ENCODE assay signal across 14 cellular contexts in the genomic region with DNA sequence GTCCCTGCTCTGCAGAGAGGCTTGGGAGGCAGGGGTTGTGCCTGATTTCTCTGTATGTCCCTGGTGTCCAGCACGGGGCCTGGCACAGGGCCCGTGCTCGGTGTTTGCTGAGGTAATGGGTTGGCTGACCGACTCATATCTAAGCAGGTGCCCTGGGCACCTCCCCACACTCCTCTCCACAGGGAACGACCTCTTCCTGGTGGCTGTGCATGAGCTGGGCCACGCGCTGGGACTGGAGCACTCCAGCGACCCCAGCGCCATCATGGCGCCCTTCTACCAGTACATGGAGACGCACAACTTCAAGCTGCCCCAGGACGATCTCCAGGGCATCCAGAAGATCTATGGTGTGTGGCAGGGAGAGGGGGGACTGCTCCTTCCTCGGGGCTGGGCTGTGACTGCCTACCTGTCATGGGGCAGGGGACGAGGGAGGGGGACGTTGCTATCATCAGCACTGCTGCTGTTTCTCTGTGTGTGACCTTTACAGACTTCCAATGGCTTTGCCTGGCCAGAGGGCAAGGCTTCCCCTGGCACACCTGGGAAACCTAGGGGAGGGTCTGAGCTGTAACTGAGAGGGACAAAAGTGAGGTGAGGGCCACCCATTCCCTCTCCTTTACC. TPM values are rescaled to one million over a fixed set of nuclear protein-coding genes. Genes with fewer than 3 reads are reported as not detected.
DNase-seq lines count a peak whose midpoint lies in the region; ATAC-seq and TF ChIP-seq lines count a peak whose summit lies in the region.
"Had no signal": no experiment of that assay in that cellular context is flagged by ENCODE, and none has a peak within 500 bp of the region (broad histone marks: within the 10 kb centered on the region; RNA-seq: fewer than 3 reads in every experiment).

No MANE protein-coding gene starts in this region.

- peaks cover 7% of the 10 kb centered on the region for H3K4me1 ChIP-seq in mesendoderm (ENCODE audit: control insufficient read depth, low read depth, low read length)
- peaks cover 10 to 18% (median 14%) of the 10 kb centered on the region in 4 donors for H3K4me1 ChIP-seq in transverse colon

- H3K9me3 ChIP-seq in MG63 (no peaks in the 10 kb centered on the region), transverse colon (no peaks in the 10 kb centered on the region)

- ATAC-seq in GM18520 (IDR thresholded peaks at IDR 0.05; ENCODE audit: unreplicated experiment) (no peak), GM18858 (IDR thresholded peaks at IDR 0.05; ENCODE audit: unreplicated experiment) (no peak)
- ATAC-seq: activated T-cell treated with anti-CD3 and anti-CD28 coated beads, Interleukin-2, amount 50 U/mL, for 4 hours; stimulated activated naive CD8-positive, alpha-beta T cell treated with anti-CD3 and anti-CD28 coated beads, Interleukin-15, amount 100 ng/mL, for 72 hours had no signal

- peak overlapping the region; percentile 83 for H2BK120ac ChIP-seq in mesendoderm (ENCODE audit: low read depth, low read length)

- peak overlapping the region; percentile 6 for H2AK5ac ChIP-seq in mesendoderm (ENCODE audit: low read length)

- H3K79me1 ChIP-seq in mesendoderm (ENCODE audit: low read length): no peaks in the 10 kb centered on the region

- peak overlapping the region; percentile 18 for H3K4ac ChIP-seq in mesendoderm (ENCODE audit: low read depth, low read length)

- no peaks in the 10 kb centered on the region for H3K27me3 ChIP-seq in MG63
- no peaks in the 10 kb centered on the region for H3K27me3 ChIP-seq in mesendoderm (ENCODE audit: insufficient read depth, low read length, poor library complexity)
- H3K27me3 ChIP-seq in transverse colon: no peaks in the 10 kb centered on the region

- DNase-seq in MG63 (peak; percentile 33), chondrocyte (ENCODE audit: low spot score) (no peak), mesendoderm (no peak), transverse colon (no peak), NCI-H1694 (lab: John Stamatoyannopoulos, UW) (no peak), NAMALWA (ENCODE audit: low spot score) (no peak)
- DNase-seq: activated T-cell treated with anti-CD3 and anti-CD28 coated beads, Interleukin-2, amount 50 U/mL, for 4 hours; stimulated activated CD4-positive, alpha-beta T cell treated with anti-CD3 and anti-CD28 coated beads, Interleukin-12 subunit alpha, Interleukin-12 subunit beta, amount 100 ng/mL, for 4 hours; stimulated activated naive CD8-positive, alpha-beta T cell treated with anti-CD3 and anti-CD28 coated beads, Interleukin-15, amount 100 ng/mL, for 72 hours had no signal

- H3K36me3 ChIP-seq in MG63 (no peaks in the 10 kb centered on the region; the same call in none of the 2 replicates), mesendoderm (ENCODE audit: control insufficient read depth, insufficient read depth, low read length) (no peaks in the 10 kb centered on the region), transverse colon (no peaks in the 10 kb centered on the region)

- H3K36me3 Mint-ChIP-seq in chondrocyte (ENCODE audit: low read depth): peaks cover 8% of the 10 kb centered on the region

- H3K27ac Mint-ChIP-seq in chondrocyte (ENCODE audit: unreplicated experiment): peak overlapping the region; percentile 94
- H3K27ac Mint-ChIP-seq: dendritic cell treated with granulocyte-macrophage colony-stimulating factor and Interleukin-4, amounts not matched to agents 40 ng/mL and 50 ng/mL, for 4 days had no signal

- no peaks in the 10 kb centered on the region for H3K9me3 Mint-ChIP-seq in chondrocyte (ENCODE audit: low read depth)
- H3K9me3 Mint-ChIP-seq: activated T-cell treated with anti-CD3 and anti-CD28 coated beads, Interleukin-2, amount 50 U/mL, for 4 hours; dendritic cell treated with granulocyte-macrophage colony-stimulating factor and Interleukin-4, amounts not matched to agents 40 ng/mL and 50 ng/mL, for 4 days; stimulated activated naive CD8-positive, alpha-beta T cell treated with anti-CD3 and anti-CD28 coated beads, Interleukin-15, amount 100 ng/mL, for 72 hours had no signal

- H3K9ac ChIP-seq in mesendoderm (ENCODE audit: low read length): no peak overlapping the region

- H3K56ac ChIP-seq in mesendoderm (ENCODE audit: low read length): peak overlapping the region; percentile 66

- H2BK15ac ChIP-seq in mesendoderm (replicated peaks; ENCODE audit: low read depth): no peak overlapping the region

- no CpG with 5 or more reads among the region's 15 CpGs for WGBS in mesendoderm (ENCODE audit: extremely low coverage, insufficient coverage, low lambda C conversion rate)
- WGBS in transverse colon (ENCODE audit: low coverage in 1 of 2), 2 donors: 68% methylated on average over 15 of the region's 15 CpGs; no CpG with 5 or more reads in 1 of the 2 donors

- peak overlapping the region; percentile 40 for H3K4me3 Mint-ChIP-seq in chondrocyte (ENCODE audit: unreplicated experiment)
- H3K4me3 Mint-ChIP-seq: activated T-cell treated with anti-CD3 and anti-CD28 coated beads, Interleukin-2, amount 50 U/mL, for 4 hours; dendritic cell treated with granulocyte-macrophage colony-stimulating factor and Interleukin-4, amounts not matched to agents 40 ng/mL and 50 ng/mL, for 4 days; stimulated activated naive CD8-positive, alpha-beta T cell treated with anti-CD3 and anti-CD28 coated beads, Interleukin-15, amount 100 ng/mL, for 72 hours had no signal

- no peak overlapping the region for H3K4me3 ChIP-seq in MG63
- H3K4me3 ChIP-seq in mesendoderm (ENCODE audit: low read length): no peak overlapping the region
- no peak overlapping the region for H3K4me3 ChIP-seq in transverse colon

- TF ChIP-seq POLR2A in transverse colon (IDR thresholded peaks at IDR 0.05): no peak

- H3K18ac ChIP-seq in mesendoderm (ENCODE audit: low read length): peak overlapping the region; percentile 29

- H3K27ac ChIP-seq in mesendoderm (ENCODE audit: low read depth, low read length) (peak overlapping the region; percentile 77), transverse colon (peak overlapping the region; percentile 53 to 76 (median 73))
- H3K27ac ChIP-seq: HL-60 had no signal

- peak overlapping the region; percentile 91 for H3K23ac ChIP-seq in mesendoderm (ENCODE audit: low read length)

- H4K5ac ChIP-seq in mesendoderm (ENCODE audit: low read length): no peak overlapping the region

- no peaks in the 10 kb centered on the region for H3K27me3 Mint-ChIP-seq in chondrocyte (ENCODE audit: low read depth)
- H3K27me3 Mint-ChIP-seq: dendritic cell treated with granulocyte-macrophage colony-stimulating factor and Interleukin-4, amounts not matched to agents 40 ng/mL and 50 ng/mL, for 4 days; stimulated activated naive CD8-positive, alpha-beta T cell treated with anti-CD3 and anti-CD28 coated beads, Interleukin-15, amount 100 ng/mL, for 72 hours had no signal

- peak overlapping the region; percentile 75 for H2BK5ac ChIP-seq in mesendoderm (ENCODE audit: low read length)

- no peak for TF ChIP-seq EP300 in transverse colon (IDR thresholded peaks at IDR 0.05; ENCODE audit: low read depth)

- TF ChIP-seq CTCF in chondrocyte (IDR thresholded peaks at IDR 0.05) (no peak), transverse colon (IDR thresholded peaks at IDR 0.05) (no peak)

- H3K4me2 ChIP-seq in mesendoderm (ENCODE audit: low read length): no peak overlapping the region

- H3K4me1 Mint-ChIP-seq in chondrocyte (ENCODE audit: low read depth): peaks cover 15% of the 10 kb centered on the region

- H3K79me2 ChIP-seq in mesendoderm (ENCODE audit: control insufficient read depth, insufficient read depth, low read length): no peaks in the 10 kb centered on the region

- intact Hi-C loops in transverse colon (cut with DNase I; ENCODE audit: low total_unique reads): no loop called here

- in situ Hi-C loops in transverse colon (cut with MboI; ENCODE audit: low pct_ligation_motif_present in 1 of 4, low pct_unique_long_range_greater_than_20kb in 1 of 4, low sequenced_read_pairs in 3 of 4): loop anchor here in 2 of 4 donors (10.0 to 25.0 kb wide), 2 partner anchors 119 to 426 kb away; partner anchors contain the start of genes EDEM2 (in 1 of the 2) and NCOA6 (in 1 of the 2)

- H4K8ac ChIP-seq in mesendoderm (ENCODE audit: low read depth, low read length): no peak overlapping the region

RNA-seq across cellular contexts. Expression of gene MMP24OS, which starts 14.2 kb away (rescaled TPM):
- 4.4 and 4.7 TPM in 2 replicates for total RNA-seq in MG63 (2014; rRNA removed; shearing (Covaris generic); ENCODE audit: low replicate concordance)
- total RNA-seq in chondrocyte (89.8 to 94.6 TPM (median 91.5 TPM) in 3 replicates), transverse colon (10 to 100 TPM; 32.4 to 81.1 (median 47.9) TPM)
- polyA plus RNA-seq in mesendoderm (2013, experiment 1 of 2): 13.0 TPM
- polyA plus RNA-seq in mesendoderm (2013, experiment 2 of 2): 12.7 TPM

RNA-seq across cellular contexts. Expression of gene EIF6, which starts 20.9 kb away (rescaled TPM):
- total RNA-seq in MG63 (2014; rRNA removed; shearing (Covaris generic); ENCODE audit: low replicate concordance): 211 and 491 TPM in 2 replicates
- total RNA-seq in chondrocyte (117 to 125 TPM (median 123 TPM) in 3 replicates), transverse colon (100 to 1,000 TPM in 2 of 4 donors, 10 to 100 TPM in 2; 54.9 to 168 (median 100) TPM)
- 164 TPM for polyA plus RNA-seq in mesendoderm (2013, experiment 1 of 2)
- polyA plus RNA-seq in mesendoderm (2013, experiment 2 of 2): 168 TPM

RNA-seq across cellular contexts. Expression of gene FAM83C, which starts 28.5 kb away (rescaled TPM):
- not detected in 2 replicates for total RNA-seq in MG63 (2014; rRNA removed; shearing (Covaris generic); ENCODE audit: low replicate concordance)
- total RNA-seq in chondrocyte (not detected in 3 replicates), transverse colon (under 1 TPM in 1 of 4 donors, not detected in 3; 0.14 TPM)
- 0.03 TPM for polyA plus RNA-seq in mesendoderm (2013, experiment 1 of 2)
- polyA plus RNA-seq in mesendoderm (2013, experiment 2 of 2): 0.01 TPM
- total RNA-seq: activated T-cell treated with anti-CD3 and anti-CD28 coated beads, Interleukin-2, amount 50 U/mL, for 4 hours; T-helper 2 cell treated with Interferon-gamma antibody and Interleukin-4, amounts not matched to agents 100 ng/mL and 5 ng/mL, for 36 hours had no signal

RNA-seq across cellular contexts. Expression of gene MMP24, which starts 37.2 kb away (rescaled TPM):
- total RNA-seq in MG63 (2014; rRNA removed; shearing (Covaris generic); ENCODE audit: low replicate concordance): 43.2 and 52.3 TPM in 2 replicates
- 1.1 to 2.6 TPM (median 2.4 TPM) in 3 replicates for total RNA-seq in chondrocyte
- 1.7 TPM for polyA plus RNA-seq in mesendoderm (2013, experiment 1 of 2)
- 1.7 TPM for polyA plus RNA-seq in mesendoderm (2013, experiment 2 of 2)
- total RNA-seq in transverse colon: 1 to 10 TPM in 1 of 4 donors, under 1 TPM in 3; 0.32 to 4.5 (median 0.61) TPM
- total RNA-seq: activated T-cell treated with anti-CD3 and anti-CD28 coated beads, Interleukin-2, amount 50 U/mL, for 4 hours; T-helper 2 cell treated with Interferon-gamma antibody and Interleukin-4, amounts not matched to agents 100 ng/mL and 5 ng/mL, for 36 hours had no signal
